ENCODE assay signal across 24 cellular contexts in the genomic region with DNA sequence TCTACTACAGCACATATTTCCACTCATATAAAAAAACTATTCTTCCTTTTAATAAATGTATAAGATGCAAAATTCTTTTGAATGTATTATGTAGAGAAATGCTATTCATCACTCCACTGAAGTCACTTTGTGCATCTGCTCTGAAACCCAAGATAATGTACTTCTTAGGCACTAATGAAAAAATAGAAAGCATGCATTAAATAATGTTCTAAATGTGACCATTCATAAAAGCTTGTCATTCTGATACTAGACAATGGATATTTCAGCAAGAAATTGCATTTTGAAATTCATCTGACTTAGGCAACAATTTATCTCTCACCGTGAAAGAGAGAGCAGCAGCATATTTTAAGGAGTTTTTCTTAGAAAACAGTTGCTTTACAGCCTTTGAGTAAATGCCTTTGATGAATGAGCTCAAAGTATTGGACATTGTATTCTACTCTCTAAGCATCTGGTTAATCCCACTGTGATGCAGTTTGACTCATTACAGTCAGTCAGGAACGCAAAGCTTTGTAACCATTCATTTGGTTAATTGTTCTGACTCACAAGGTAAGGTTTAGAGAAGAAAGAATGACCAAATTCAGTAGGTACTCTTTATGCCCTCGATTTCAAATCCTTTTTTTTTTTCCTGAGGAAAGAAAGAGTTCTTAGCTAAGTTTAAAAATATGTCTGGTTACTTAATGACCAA.
DNase-seq lines count a peak whose midpoint lies in the region; ATAC-seq and TF ChIP-seq lines count a peak whose summit lies in the region.
"Had no signal": no experiment of that assay in that cellular context is flagged by ENCODE, and none has a peak within 500 bp of the region (broad histone marks: within the 10 kb centered on the region; RNA-seq: fewer than 3 reads in every experiment).

No MANE protein-coding gene starts in this region.

- ATAC-seq in PC-3: peak; percentile 33
- no peak for ATAC-seq in left ventricle myocardium superior
- ATAC-seq: lower lobe of right lung, sciatic nerve had no signal

- no peak overlapping the region for H3K27ac Mint-ChIP-seq in HFFc6
- H3K27ac Mint-ChIP-seq: immature natural killer cell had no signal

- H3K36me3 ChIP-seq in PC-3 (ENCODE audit: low read depth, low read length) (no peaks in the 10 kb centered on the region), neuronal stem cell (replicated peaks in 1 of 2; ENCODE audit: control insufficient read depth in 2 of 2, insufficient read depth in 2 of 2, low read length in 2 of 2) (no peaks in the 10 kb centered on the region), sigmoid colon (no peaks in the 10 kb centered on the region), GM23248 (ENCODE audit: low read depth) (no peaks in the 10 kb centered on the region)
- H3K36me3 ChIP-seq: lower lobe of right lung, ovary, thyroid gland had no signal

- no peak overlapping the region for H3K4me3 ChIP-seq in PC-3 (ENCODE audit: low read length)
- no peak overlapping the region for H3K4me3 ChIP-seq in epithelial cell of esophagus (ENCODE audit: low read length)
- no peak overlapping the region for H3K4me3 ChIP-seq in neuronal stem cell (ENCODE audit: low read length in 2 of 2)
- no peak overlapping the region for H3K4me3 ChIP-seq in sigmoid colon
- no peak overlapping the region for H3K4me3 ChIP-seq in GM23248
- H3K4me3 ChIP-seq: lower lobe of right lung, ovary, thyroid gland had no signal

- peaks cover 28% of the 10 kb centered on the region for H3K9me3 Mint-ChIP-seq in HFFc6

- no peak overlapping the region for H4K8ac ChIP-seq in neuronal stem cell (ENCODE audit: low read depth, low read length)

- intact Hi-C loops in PC-3 (cut with micrococcal nuclease) (no loop called here), sigmoid colon (cut with DNase I) (no loop called here), left ventricle myocardium superior (cut with micrococcal nuclease) (no loop called here)

- no peak overlapping the region for H3K23ac ChIP-seq in neuronal stem cell (ENCODE audit: low read depth, low read length, poor library complexity)

- no peak overlapping the region for H3K14ac ChIP-seq in neuronal stem cell (ENCODE audit: low read length)

- H4K91ac ChIP-seq in neuronal stem cell (ENCODE audit: low read depth, low read length, poor library complexity): no peak overlapping the region

- no peaks in the 10 kb centered on the region for H3K9me2 ChIP-seq in PC-3 (replicated peaks; ENCODE audit: low read length)
- H3K9me2 ChIP-seq in GM23248 (ENCODE audit: insufficient read depth): no peaks in the 10 kb centered on the region

- peaks cover 11% of the 10 kb centered on the region for H3K36me3 Mint-ChIP-seq in HFFc6 (ENCODE audit: low read depth)
- H3K36me3 Mint-ChIP-seq: immature natural killer cell had no signal

- H3K27ac ChIP-seq in PC-3 (ENCODE audit: low read length) (no peak overlapping the region), neuronal stem cell (replicated peaks; ENCODE audit: low read length) (no peak overlapping the region), sigmoid colon (no peak overlapping the region), GM23248 (no peak overlapping the region)
- H3K27ac ChIP-seq: lower lobe of right lung, ovary, thyroid gland had no signal

- H3K4me1 Mint-ChIP-seq in HFFc6 (ENCODE audit: low read depth): peaks cover 18% of the 10 kb centered on the region
- H3K4me1 Mint-ChIP-seq: immature natural killer cell had no signal

- H2BK15ac ChIP-seq in neuronal stem cell (ENCODE audit: low read length): no peak overlapping the region

- no peak overlapping the region for H2BK5ac ChIP-seq in neuronal stem cell (ENCODE audit: low read length)

- TF ChIP-seq CTCF in HFFc6 (IDR thresholded peaks at IDR 0.05) (no peak), PC-3 (conservative IDR thresholded peaks at IDR 0.05; ENCODE audit: low read depth, low read length) (no peak), epithelial cell of esophagus (IDR thresholded peaks at IDR 0.05; ENCODE audit: insufficient read depth, low read depth, low read length, missing control alignments) (no peak), sigmoid colon (IDR thresholded peaks at IDR 0.05) (no peak)

- H2AFZ ChIP-seq in PC-3 (ENCODE audit: low read length): no peak overlapping the region
- peak overlapping the region; percentile 13 for H2AFZ ChIP-seq in neuronal stem cell (ENCODE audit: low read length)
- H2AFZ ChIP-seq in GM23248: no peak overlapping the region

- TF ChIP-seq POLR2A in sigmoid colon (IDR thresholded peaks at IDR 0.05): no peak

- no peak overlapping the region for H3K9ac ChIP-seq in PC-3 (ENCODE audit: low read length)
- no peak overlapping the region for H3K9ac ChIP-seq in neuronal stem cell (ENCODE audit: low read depth, low read length, poor library complexity)
- no peak overlapping the region for H3K9ac ChIP-seq in GM23248

- H3F3A ChIP-seq in PC-3 (ENCODE audit: low read length, unreplicated experiment) (no peaks in the 10 kb centered on the region), GM23248 (ENCODE audit: insufficient read depth) (no peaks in the 10 kb centered on the region)

- POLR2A ChIA-PET in PC-3 (lab: Charles Lee; ENCODE audit: unreplicated experiment): interaction anchor here (0.5 kb wide), 1 partner anchor 475 kb away, joined by 5 read pairs; no protein-coding TSS in a partner anchor

- H3K4me1 ChIP-seq in PC-3 (ENCODE audit: insufficient read depth, low read length) (no peaks in the 10 kb centered on the region), neuronal stem cell (ENCODE audit: control insufficient read depth in 2 of 2, insufficient read depth in 1 of 2, low read depth in 1 of 2, low read length in 2 of 2) (no peaks in the 10 kb centered on the region), sigmoid colon (no peaks in the 10 kb centered on the region), GM23248 (ENCODE audit: insufficient read depth) (no peaks in the 10 kb centered on the region)
- H3K4me1 ChIP-seq: lower lobe of right lung, thyroid gland had no signal

- no peaks in the 10 kb centered on the region for H4K20me1 ChIP-seq in PC-3 (ENCODE audit: low read length)
- no peaks in the 10 kb centered on the region for H4K20me1 ChIP-seq in GM23248 (ENCODE audit: insufficient read depth)

- peaks cover 5% of the 10 kb centered on the region; the same call in 1 of the 2 replicates for H3K27me3 ChIP-seq in PC-3 (ENCODE audit: low read length)
- H3K27me3 ChIP-seq in neuronal stem cell (ENCODE audit: control insufficient read depth in 3 of 3, insufficient read depth in 3 of 3, low read depth in 1 of 3, low read length in 3 of 3): no peaks in the 10 kb centered on the region
- H3K27me3 ChIP-seq in sigmoid colon: no peaks in the 10 kb centered on the region
- no peaks in the 10 kb centered on the region for H3K27me3 ChIP-seq in GM23248 (replicated peaks; ENCODE audit: insufficient read depth)
- H3K27me3 ChIP-seq: ovary, thyroid gland had no signal

- CTCF ChIA-PET in PC-3 (lab: Charles Lee): no interaction called here

- no peak overlapping the region for H3K18ac ChIP-seq in neuronal stem cell (ENCODE audit: low read length)

- H3K9me3 ChIP-seq in PC-3 (ENCODE audit: low read length) (no peaks in the 10 kb centered on the region), neuronal stem cell (replicated peaks in 1 of 2; ENCODE audit: control insufficient read depth in 2 of 2, insufficient read depth in 1 of 2, low read depth in 1 of 2, low read length in 2 of 2) (peaks cover 8 to 12% of the 10 kb centered on the region in 2 donors), sigmoid colon (no peaks in the 10 kb centered on the region), GM23248 (ENCODE audit: low read depth) (no peaks in the 10 kb centered on the region)
- H3K9me3 ChIP-seq: ovary, thyroid gland had no signal

- H3K4me3 Mint-ChIP-seq in HFFc6: no peak overlapping the region; the same call in 1 of the 2 replicates
- H3K4me3 Mint-ChIP-seq: immature natural killer cell had no signal

- no peak overlapping the region for H3K4ac ChIP-seq in neuronal stem cell (ENCODE audit: low read length)

- no peak overlapping the region for H2BK120ac ChIP-seq in neuronal stem cell (ENCODE audit: low read depth, low read length)

- no CpG with 5 or more reads among the region's 3 CpGs for WGBS in neuronal stem cell (ENCODE audit: extremely low coverage in 2 of 2, insufficient read length in 2 of 2, insufficient replicate concordance in 1 of 2), 2 donors
- 48 to 68% methylated on average over 3 of the region's 3 CpGs for WGBS in sigmoid colon, 2 donors
- WGBS in GM23248 (ENCODE audit: low coverage in 1 of 2, low lambda C conversion rate in 2 of 2, missing lambda C conversion rate in 2 of 2), 2 experiments: 18 to 20% methylated on average over 3 of the region's 3 CpGs

- TF ChIP-seq EP300 in sigmoid colon (IDR thresholded peaks at IDR 0.05): no peak

- H2BK12ac ChIP-seq in neuronal stem cell (ENCODE audit: low read length): no peak overlapping the region

- H3K79me2 ChIP-seq in PC-3 (ENCODE audit: low read length): no peaks in the 10 kb centered on the region
- no peaks in the 10 kb centered on the region for H3K79me2 ChIP-seq in GM23248 (ENCODE audit: insufficient read depth)

- no peak overlapping the region for H3K4me2 ChIP-seq in PC-3 (ENCODE audit: low read length)
- H3K4me2 ChIP-seq in neuronal stem cell (ENCODE audit: insufficient read depth, low read length, poor library complexity, severe bottlenecking): no peak overlapping the region
- H3K4me2 ChIP-seq in GM23248 (ENCODE audit: unreplicated experiment): no peak overlapping the region

- no peaks in the 10 kb centered on the region for H3K79me1 ChIP-seq in neuronal stem cell (ENCODE audit: low read depth, low read length)

- DNase-seq in HFFc6 (peak; percentile 39), PC-3 (peak; percentile 15), epithelial cell of esophagus (ENCODE audit: low read depth) (peak; percentile 87), neuronal stem cell (ENCODE audit: low spot score) (peak; percentile 29), ureter (ENCODE audit: low spot score) (no peak), sigmoid colon (no peak), left ventricle myocardium superior (no peak), GM23248 (no peak)
- DNase-seq: activated gamma-delta T cell treated with Interleukin-2 at 50 U/mL for 16 hours; cerebellar nuclear complex; effector CD4-positive, alpha-beta T cell; head of caudate nucleus; immature natural killer cell; KBM-7; lower lobe of right lung; NCI-H1092; NCI-H2107; NCI-H510A treated with DMSO at 0.1 percent for 48 hours; ovary; Right ventricle myocardium superior; stimulated activated naive CD4-positive, alpha-beta T cell treated with Interleukin-2 at 50 U/mL for 16 hours; T-helper 1 cell; thyroid gland had no signal

- H3K27me3 Mint-ChIP-seq in HFFc6 (ENCODE audit: insufficient read depth): no peaks in the 10 kb centered on the region; the same call in 1 of the 2 replicates

- in situ Hi-C loops in GM23248 (cut with MboI): no loop called here

- no TSS peak for BruUV-seq in PC-3 (replicated peaks; lab: Mats Ljungman, UMichigan)

- H2AK5ac ChIP-seq in neuronal stem cell (ENCODE audit: low read depth, low read length): no peak overlapping the region

Comparison
In these comparisons a context has a peak if more than half of its experiments do, and no peak if none do; other contexts are left out.
1. DNase-seq: peak in HFFc6 (single experiment), PC-3 (single experiment), epithelial cell of esophagus (single experiment) and neuronal stem cell (single experiment); none in ureter (single experiment), sigmoid colon (single experiment), left ventricle myocardium superior (single experiment) and GM23248 (single experiment).